Comparison of ENCODE assay signal across 8 cellular contexts in the genomic region with DNA sequence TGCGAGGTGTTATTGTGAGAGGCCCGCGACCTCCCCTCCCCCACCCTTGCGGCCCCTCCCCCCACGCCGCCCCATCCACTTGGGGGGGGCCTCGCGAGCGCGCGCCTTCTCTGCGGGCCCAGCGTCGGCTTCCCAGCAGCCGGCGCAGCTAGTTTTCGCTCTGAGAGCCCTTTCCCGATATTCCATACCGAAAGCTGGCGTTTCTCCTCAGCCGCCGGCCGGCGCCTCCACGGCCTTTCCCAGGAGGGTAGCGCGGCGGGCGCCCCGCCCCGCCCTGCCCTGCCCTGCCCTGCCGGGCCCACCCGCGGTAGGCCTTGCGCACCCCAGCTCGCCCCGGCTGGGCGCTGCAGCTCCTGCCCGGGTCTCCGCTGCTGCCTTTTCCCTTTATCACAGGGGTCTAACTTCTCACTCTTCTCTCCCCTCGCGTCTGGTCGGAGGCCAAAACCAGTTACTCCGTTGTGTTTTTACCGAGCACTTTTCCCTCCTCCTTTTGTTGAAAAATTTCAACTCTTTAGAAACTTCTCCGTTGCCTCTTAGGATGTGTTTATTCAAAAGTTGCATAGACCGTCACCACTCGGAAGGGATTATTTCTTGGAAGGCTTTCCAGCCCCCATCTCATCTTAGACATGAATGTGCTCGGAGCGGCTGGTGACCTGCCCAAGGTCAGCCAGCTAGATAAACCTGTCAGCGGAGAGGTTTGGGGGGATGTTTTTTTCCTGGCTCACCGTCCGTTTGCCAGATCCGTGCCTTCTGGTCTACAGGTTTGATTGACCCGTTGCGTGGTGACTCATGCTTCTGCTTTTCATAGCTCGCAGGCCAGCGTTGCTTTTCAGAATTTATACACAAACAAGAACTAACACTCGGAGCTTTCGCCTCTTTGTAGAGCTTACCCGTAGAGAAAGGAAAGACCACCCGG. TPM values are rescaled to one million over a fixed set of nuclear protein-coding genes. Genes with fewer than 3 reads are reported as not detected.
DNase-seq lines count a peak whose midpoint lies in the region; ATAC-seq and TF ChIP-seq lines count a peak whose summit lies in the region.

No MANE protein-coding gene starts in this region.

- BruUV-seq in mammary epithelial cell (replicated peaks; lab: Mats Ljungman, UMichigan) = no TSS peak

- peak overlapping the region; percentile 95 for H3K27ac ChIP-seq in HUES48 (ENCODE audit: low read depth, low read length)
- H3K27ac ChIP-seq in mammary epithelial cell (ENCODE audit: insufficient read depth, low read depth, low read length) = peak overlapping the region; percentile 88
- peak overlapping the region; percentile 84 to 97 (median 92) for H3K27ac ChIP-seq in gastrocnemius medialis

- peak; percentile 71 for DNase-seq in GM06990 (ENCODE audit: extremely low read depth, insufficient read length)
- DNase-seq in T-helper 1 cell = peak in 4 of 5 donors; percentile 10 to 30 (median 18)
- peak; percentile 68 for DNase-seq in mammary epithelial cell
- peak; percentile 53 to 56 for DNase-seq in gastrocnemius medialis
- no peak for DNase-seq in OCI-M2 (lab: John Stamatoyannopoulos, UW; ENCODE audit: unreplicated experiment)

- peaks cover 56% of the 10 kb centered on the region for H3K79me2 ChIP-seq in mammary epithelial cell (ENCODE audit: insufficient read depth, low read length)

- in situ Hi-C loops in mammary epithelial cell (cut with MboI; ENCODE audit: low sequenced_read_pairs in 2 of 2) (no loop called here), gastrocnemius medialis (cut with MboI; ENCODE audit: low sequenced_read_pairs in 4 of 4) (no loop called here)

- ATAC-seq in GM21576 (IDR thresholded peaks at IDR 0.05; ENCODE audit: unreplicated experiment) (peak; percentile 42), gastrocnemius medialis (peak; percentile 79 to 81)

- no peaks in the 10 kb centered on the region for H3K27me3 ChIP-seq in GM06990 (replicated peaks; ENCODE audit: control insufficient read depth, insufficient read depth, low read length)
- no peaks in the 10 kb centered on the region for H3K27me3 ChIP-seq in HUES48 (ENCODE audit: control insufficient read depth, insufficient read depth, low read length)
- H3K27me3 ChIP-seq in mammary epithelial cell (ENCODE audit: insufficient read depth, low read length) = no peaks in the 10 kb centered on the region
- no peaks in the 10 kb centered on the region for H3K27me3 ChIP-seq in gastrocnemius medialis

- CTCF ChIA-PET in mammary epithelial cell (lab: Charles Lee; ENCODE audit: low non-redundant PET) = interaction anchor here (0.6 to 0.7 kb wide), 2 partner anchors 135 to 356 kb away, joined by 3 read pairs; no protein-coding TSS in a partner anchor

- H3K36me3 ChIP-seq in GM06990 (ENCODE audit: control insufficient read depth, insufficient read depth, low read length) (peaks cover 3% of the 10 kb centered on the region), HUES48 (ENCODE audit: control insufficient read depth, insufficient read depth, low read length) (peaks cover 29% of the 10 kb centered on the region), mammary epithelial cell (ENCODE audit: insufficient read depth, low read length) (peaks cover 4% of the 10 kb centered on the region), gastrocnemius medialis (no peaks in the 10 kb centered on the region)

- H3K4me1 ChIP-seq in HUES48 (ENCODE audit: control insufficient read depth, insufficient read depth, low read length) (peaks cover 10% of the 10 kb centered on the region), mammary epithelial cell (ENCODE audit: insufficient read depth, low read length) (peaks cover 10% of the 10 kb centered on the region), gastrocnemius medialis (peaks cover 30 to 33% of the 10 kb centered on the region in 2 donors)

- peaks cover 7% of the 10 kb centered on the region for H4K20me1 ChIP-seq in mammary epithelial cell (ENCODE audit: insufficient read depth, low read length)

- H3K4me2 ChIP-seq in mammary epithelial cell (ENCODE audit: insufficient read depth, low read depth, low read length) = peak overlapping the region; percentile 89

- H2AFZ ChIP-seq in mammary epithelial cell (ENCODE audit: low read depth, low read length) = peak overlapping the region; percentile 94

- no peak for TF ChIP-seq POLR2A in gastrocnemius medialis (IDR thresholded peaks at IDR 0.05)

- H3K4me3 ChIP-seq in GM06990 (replicated peaks; ENCODE audit: low read depth, low read length) (peak overlapping the region; percentile 94), HUES48 (ENCODE audit: low read depth, low read length) (peak overlapping the region; percentile 85), mammary epithelial cell (replicated peaks in 1 of 3; ENCODE audit: insufficient read depth in 1 of 3, low read depth in 2 of 3, low read length in 3 of 3) (peak overlapping the region; percentile 60 to 82 (median 66)), iPS-18c (ENCODE audit: insufficient read depth, low read depth, low read length) (peak overlapping the region; percentile 95), gastrocnemius medialis (peak overlapping the region; percentile 77 to 92 (median 82))

- peak overlapping the region; percentile 77 for H3K9ac ChIP-seq in HUES48 (ENCODE audit: low read depth, low read length)
- H3K9ac ChIP-seq in mammary epithelial cell (ENCODE audit: insufficient read depth, low read length) = peak overlapping the region; percentile 83

- no peaks in the 10 kb centered on the region for H3K9me3 ChIP-seq in HUES48 (ENCODE audit: control insufficient read depth, insufficient read depth, low read length)
- no peaks in the 10 kb centered on the region for H3K9me3 ChIP-seq in mammary epithelial cell (replicated peaks; ENCODE audit: insufficient read depth, low read length)
- H3K9me3 ChIP-seq in iPS-18c (ENCODE audit: control insufficient read depth, insufficient read depth, low read length) = no peaks in the 10 kb centered on the region
- no peaks in the 10 kb centered on the region for H3K9me3 ChIP-seq in gastrocnemius medialis

- intact Hi-C loops in mammary epithelial cell (cut with micrococcal nuclease) = loop anchor here (5.0 kb wide), 1 partner anchor 37 kb away; no protein-coding TSS in a partner anchor
- intact Hi-C loops in gastrocnemius medialis (cut with DNase I; ENCODE audit: low total_unique reads) = loop anchor here (1.0 to 2.0 kb wide), 4 partner anchors 26 to 88 kb away; a partner anchor contains a TSS

- dilution Hi-C loops in mammary epithelial cell (cut with HindIII; ENCODE audit: low sequenced_read_pairs) = no loop called here

- no peak for TF ChIP-seq CTCF in GM06990 (IDR thresholded peaks at IDR 0.05; ENCODE audit: insufficient read depth, low read length, poor library complexity, severe bottlenecking)
- no peak for TF ChIP-seq CTCF in mammary epithelial cell (conservative IDR thresholded peaks at IDR 0.05 in 1 of 2, IDR thresholded peaks at IDR 0.05 in 1 of 2; ENCODE audit: extremely low read depth in 1 of 2, insufficient read depth in 1 of 2, low read depth in 1 of 2, low read length in 2 of 2)
- TF ChIP-seq CTCF in gastrocnemius medialis (IDR thresholded peaks at IDR 0.05 in 4 of 5, conservative IDR thresholded peaks at IDR 0.05 in 1 of 5) = no peak

- under 1% methylated on average over 17 of the region's 62 CpGs for WGBS in mammary epithelial cell (ENCODE audit: low coverage, missing lambda C conversion rate)

RNA-seq across cellular contexts. Expression of a gene that starts 0.6 kb away (rescaled TPM):
- total RNA-seq in mammary epithelial cell = 100 to 1,000 TPM; 129 to 177 TPM
- 75.2 TPM for polyA plus RNA-seq in mammary epithelial cell
- polyA minus RNA-seq in mammary epithelial cell = 222 TPM
- total RNA-seq in gastrocnemius medialis = 10 to 100 TPM; 25.8 to 52.3 (median 35.2) TPM

RNA-seq across cellular contexts. Expression of a gene that starts 33.8 kb away (rescaled TPM):
- total RNA-seq in mammary epithelial cell (10 to 100 TPM; 17.2 to 30.6 TPM), gastrocnemius medialis (10 to 100 TPM; 14.3 to 33.9 (median 17.7) TPM)
- polyA plus RNA-seq in mammary epithelial cell = 16.2 TPM
- polyA minus RNA-seq in mammary epithelial cell = 95.0 TPM

RNA-seq across cellular contexts. Expression of a gene that starts 46.5 kb away (rescaled TPM):
- 10 to 100 TPM; 22.8 to 36.5 TPM for total RNA-seq in mammary epithelial cell
- polyA plus RNA-seq in mammary epithelial cell = 6.1 TPM
- polyA minus RNA-seq in mammary epithelial cell = 49.1 TPM
- total RNA-seq in gastrocnemius medialis = 10 to 100 TPM; 34.4 to 42.4 (median 37.2) TPM

RNA-seq across cellular contexts. Expression of a gene that starts 54.4 kb away (rescaled TPM):
- 1,000 to 10,000 TPM in 1 of 2 donors, 100 to 1,000 TPM in 1; 171 to 3,470 TPM for total RNA-seq in mammary epithelial cell
- 55.9 TPM for polyA plus RNA-seq in mammary epithelial cell
- polyA minus RNA-seq in mammary epithelial cell = 8.0 TPM
- 100 to 1,000 TPM in 3 of 4 donors, 10 to 100 TPM in 1; 27.4 to 191 (median 124) TPM for total RNA-seq in gastrocnemius medialis
